ENCODE assay signal across 32 cellular contexts in genomic region chr2:216649573-216649972, GRCh38. TPM values are rescaled to one million over a fixed set of nuclear protein-coding genes. Genes with fewer than 3 reads are reported as not detected.
A peak's percentile ranks its signal among the peaks of the same experiment; 100 is the strongest.
DNase-seq lines count a peak whose midpoint lies in the region; ATAC-seq, FAIRE-seq and TF ChIP-seq lines count a peak whose summit lies in the region.
"Had no signal": no experiment of that assay in that cellular context is flagged by ENCODE, and none has a peak within 500 bp of the region (broad histone marks: within the 10 kb centered on the region; RNA-seq: fewer than 3 reads in every experiment).

No MANE protein-coding gene starts in this region.

- H4K20me1 ChIP-seq in BLaER1 (peaks cover 66% of the 10 kb centered on the region; the same call in 1 of the 2 replicates), Loucy (ENCODE audit: insufficient read depth, low read length, poor library complexity, severe bottlenecking) (peaks cover 83% of the 10 kb centered on the region), hepatocyte (ENCODE audit: insufficient read depth, poor library complexity, severe bottlenecking) (no peaks in the 10 kb centered on the region)

- H3K4me1 ChIP-seq in BLaER1 (peaks cover 30% of the 10 kb centered on the region), Loucy (ENCODE audit: insufficient read depth, low read length, poor library complexity, severe bottlenecking) (peaks cover 40% of the 10 kb centered on the region), endodermal cell (ENCODE audit: control insufficient read depth, insufficient read depth, low read length) (peaks cover 12% of the 10 kb centered on the region), pancreas (peaks cover 40 to 51% (median 43%) of the 10 kb centered on the region in 3 donors), hepatocyte (ENCODE audit: insufficient read depth) (peaks cover 21% of the 10 kb centered on the region)

- DNase-seq in endodermal cell (no peak), pancreas (peak in 2 of 6 donors; percentile 48 to 58), hepatocyte (ENCODE audit: low spot score) (no peak)
- no peak for DNase-seq in stimulated activated naive CD8-positive, alpha-beta T cell treated with anti-CD3 and anti-CD28 coated beads, Interleukin-15, Interleukin-2, amounts not matched to agents 100 U/mL and 50 U/mL, for 24 hours
- DNase-seq in activated CD4-positive, alpha-beta T cell treated with anti-CD3 and anti-CD28 coated beads for 1 hour, result no peak
- DNase-seq: activated CD4-positive, alpha-beta T cell treated with anti-CD3 and anti-CD28 coated beads for 48 hours; activated effector memory CD4-positive, alpha-beta T cell treated with anti-CD3 and anti-CD28 coated beads, Interleukin-2, amount 50 U/mL, for 16 hours; activated T-cell treated with anti-CD3 and anti-CD28 coated beads, Interleukin-2, amount 50 U/mL, for 24 hours; anterior cingulate cortex; caudate nucleus; CD4-positive, alpha-beta T cell; cortex of kidney; effector memory CD8-positive, alpha-beta T cell; head of caudate nucleus; naive B cell; NCI-H1092; NCI-H1694; NCI-H446; NCI-H774; nucleus accumbens; stimulated activated naive B cell treated with anti-CD40 and anti-IgM and Interleukin-4, amounts not matched to agents 10 μg/mL and 1 μg/mL and 100 μg/mL, for 72 hours had no signal

- H3K27me3 ChIP-seq in BLaER1 (no peaks in the 10 kb centered on the region), Loucy (ENCODE audit: insufficient read depth, low read length, poor library complexity, severe bottlenecking) (no peaks in the 10 kb centered on the region), endodermal cell (ENCODE audit: control insufficient read depth, insufficient read depth, low read length, poor library complexity, severe bottlenecking) (no peaks in the 10 kb centered on the region), pancreas (no peaks in the 10 kb centered on the region), hepatocyte (no peaks in the 10 kb centered on the region)

- H3K9me3 ChIP-seq in BLaER1, result no peaks in the 10 kb centered on the region
- H3K9me3 ChIP-seq in Loucy (ENCODE audit: insufficient read depth, low read depth, low read length), result no peaks in the 10 kb centered on the region
- H3K9me3 ChIP-seq in endodermal cell (ENCODE audit: control insufficient read depth, low read length), result no peaks in the 10 kb centered on the region
- H3K9me3 ChIP-seq in pancreas, result no peaks in the 10 kb centered on the region
- no peaks in the 10 kb centered on the region for H3K9me3 ChIP-seq in hepatocyte (ENCODE audit: low read depth)

- no peak overlapping the region for H3K4me3 Mint-ChIP-seq in endodermal cell
- H3K4me3 Mint-ChIP-seq: activated naive CD8-positive, alpha-beta T cell; activated T-cell treated with anti-CD3 and anti-CD28 coated beads, Interleukin-2, amount 50 U/mL, for 24 hours; CD4-positive, alpha-beta T cell; effector memory CD8-positive, alpha-beta T cell; mesothelial cell of epicardium; naive B cell; stimulated activated naive B cell treated with anti-CD40 and anti-IgM and Interleukin-4, amounts not matched to agents 10 μg/mL and 1 μg/mL and 100 μg/mL, for 72 hours; T-helper 2 cell treated with Interferon-gamma antibody and Interleukin-4, amounts not matched to agents 5 μg/mL and 100 μg/mL, for 36 hours had no signal

- peaks cover 3% of the 10 kb centered on the region for H3K9me3 Mint-ChIP-seq in endodermal cell
- H3K9me3 Mint-ChIP-seq: activated T-cell treated with anti-CD3 and anti-CD28 coated beads, Interleukin-2, amount 50 U/mL, for 24 hours; CD4-positive, alpha-beta T cell; effector memory CD8-positive, alpha-beta T cell; mesothelial cell of epicardium; T-helper 2 cell treated with Interferon-gamma antibody and Interleukin-4, amounts not matched to agents 5 μg/mL and 100 μg/mL, for 36 hours had no signal

- FAIRE-seq in pancreas (lab: Jason Lieb, UNC), result no peak
- FAIRE-seq: A204.1, GM18507, keratinocyte, RCC 7860 had no signal

- H3K4me3 ChIP-seq in BLaER1 (no peak overlapping the region), Loucy (ENCODE audit: low read length, poor library complexity, severe bottlenecking) (no peak overlapping the region), endodermal cell (ENCODE audit: low read length) (no peak overlapping the region), pancreas (no peak overlapping the region), hepatocyte (no peak overlapping the region)

- H3K9ac ChIP-seq in BLaER1, result no peak overlapping the region
- no peak overlapping the region for H3K9ac ChIP-seq in Loucy (ENCODE audit: low read depth, low read length, poor library complexity, severe bottlenecking)
- H3K9ac ChIP-seq in endodermal cell (ENCODE audit: extremely low read depth, low read length, poor library complexity, severe bottlenecking), result no peak overlapping the region

- H3K36me3 Mint-ChIP-seq in endodermal cell (ENCODE audit: low read depth), result peaks cover 16% of the 10 kb centered on the region
- H3K36me3 Mint-ChIP-seq: activated naive CD8-positive, alpha-beta T cell; naive B cell; stimulated activated naive B cell treated with anti-CD40 and anti-IgM and Interleukin-4, amounts not matched to agents 10 μg/mL and 1 μg/mL and 100 μg/mL, for 72 hours had no signal

- no peak for TF ChIP-seq CTCF in Loucy (conservative IDR thresholded peaks at IDR 0.05; ENCODE audit: low read length)
- no peak for TF ChIP-seq CTCF in endodermal cell (conservative IDR thresholded peaks at IDR 0.05)
- no peak for TF ChIP-seq CTCF in pancreas (IDR thresholded peaks at IDR 0.05)
- no peak for TF ChIP-seq CTCF in hepatocyte (IDR thresholded peaks at IDR 0.05; ENCODE audit: poor library complexity)

- H3F3A ChIP-seq in Loucy (ENCODE audit: low read depth), result no peaks in the 10 kb centered on the region

- peaks cover 100% of the 10 kb centered on the region for H3K79me2 ChIP-seq in Loucy (ENCODE audit: insufficient read depth, low read length)
- peaks cover 31% of the 10 kb centered on the region for H3K79me2 ChIP-seq in hepatocyte

- H3K9me2 ChIP-seq in Loucy (replicated peaks; ENCODE audit: low read depth, low read length), result no peaks in the 10 kb centered on the region
- no peaks in the 10 kb centered on the region for H3K9me2 ChIP-seq in hepatocyte (replicated peaks; ENCODE audit: insufficient read depth)

- H3K36me3 ChIP-seq in BLaER1 (peaks cover 19% of the 10 kb centered on the region; the same call in 1 of the 2 replicates), Loucy (ENCODE audit: insufficient read depth, low read length) (peaks cover 79% of the 10 kb centered on the region; the same call in 1 of the 2 replicates), endodermal cell (ENCODE audit: control insufficient read depth, insufficient read depth, low read length) (peaks cover 10% of the 10 kb centered on the region), pancreas (no peaks in the 10 kb centered on the region), hepatocyte (replicated peaks; ENCODE audit: insufficient read depth, low read depth) (no peaks in the 10 kb centered on the region)

- H2AFZ ChIP-seq in Loucy (ENCODE audit: low read length) (no peak overlapping the region), hepatocyte (no peak overlapping the region)

- peak overlapping the region; percentile 39 for H3K27ac Mint-ChIP-seq in endodermal cell
- H3K27ac Mint-ChIP-seq: activated naive CD8-positive, alpha-beta T cell; activated T-cell treated with anti-CD3 and anti-CD28 coated beads, Interleukin-2, amount 50 U/mL, for 24 hours; CD4-positive, alpha-beta T cell; effector memory CD8-positive, alpha-beta T cell; mesothelial cell of epicardium; naive B cell; stimulated activated naive B cell treated with anti-CD40 and anti-IgM and Interleukin-4, amounts not matched to agents 10 μg/mL and 1 μg/mL and 100 μg/mL, for 72 hours; T-helper 2 cell treated with Interferon-gamma antibody and Interleukin-4, amounts not matched to agents 5 μg/mL and 100 μg/mL, for 36 hours had no signal

- ATAC-seq in pancreas, result peak in 2 of 4 donors; percentile 16 to 37
- ATAC-seq in stimulated activated naive CD8-positive, alpha-beta T cell treated with anti-CD3 and anti-CD28 coated beads, Interleukin-15, Interleukin-2, amounts not matched to agents 100 U/mL and 50 U/mL, for 24 hours, result no peak
- no peak for ATAC-seq in GM19023 (IDR thresholded peaks at IDR 0.05; ENCODE audit: unreplicated experiment)
- ATAC-seq: effector memory CD8-positive, alpha-beta T cell; HCT116; stimulated activated naive B cell treated with anti-CD40 and anti-IgM and Interleukin-4, amounts not matched to agents 10 μg/mL and 1 μg/mL and 100 μg/mL, for 72 hours had no signal

- H3K27ac ChIP-seq in BLaER1 (no peak overlapping the region), endodermal cell (ENCODE audit: low read depth, low read length) (peak overlapping the region; percentile 14), pancreas (peak overlapping the region in 3 of 4 donors; percentile 18 to 84 (median 83)), hepatocyte (no peak overlapping the region)

- H3K27me3 Mint-ChIP-seq in endodermal cell (ENCODE audit: insufficient read depth), result no peaks in the 10 kb centered on the region
- H3K27me3 Mint-ChIP-seq: CD4-positive, alpha-beta T cell had no signal

- peaks cover 23% of the 10 kb centered on the region for H3K4me1 Mint-ChIP-seq in endodermal cell

- intact Hi-C loops in pancreas (cut with DNase I), result no loop called here

- H3K4me2 ChIP-seq in BLaER1, result peak overlapping the region; percentile 27
- H3K4me2 ChIP-seq in Loucy (ENCODE audit: low read depth, low read length, poor library complexity, severe bottlenecking), result peak overlapping the region; percentile 31
- H3K4me2 ChIP-seq in hepatocyte, result no peak overlapping the region

- 74 to 85% methylated on average over 5 of the region's 5 CpGs for WGBS in endodermal cell (ENCODE audit: insufficient coverage in 1 of 2, insufficient read length in 1 of 2), 2 experiments
- 33 to 41% methylated on average over 5 of the region's 5 CpGs for WGBS in pancreas, 2 donors
- 66% methylated on average over 5 of the region's 5 CpGs for WGBS in hepatocyte (ENCODE audit: low lambda C conversion rate, missing lambda C conversion rate)

RNA-seq across cellular contexts. Expression of gene IGFBP2, which starts 16.4 kb away (rescaled TPM):
- total RNA-seq in endodermal cell (100 to 1,000 TPM in 1 of 2 donors, 10 to 100 TPM in 1; 80.8 to 313 TPM), pancreas (100 to 1,000 TPM in 4 of 6 donors, 10 to 100 TPM in 2; 76.3 to 211 (median 155) TPM), hepatocyte (163 and 231 TPM in 2 replicates)
- 698 TPM for polyA plus RNA-seq in endodermal cell (2013, experiment 1 of 2)
- 702 TPM for polyA plus RNA-seq in endodermal cell (2013, experiment 2 of 2)
- polyA plus RNA-seq in pancreas (10 to 100 TPM; 43.1 to 56.5 TPM), hepatocyte (338 and 351 TPM in 2 replicates)
- total RNA-seq: CD4-positive, alpha-beta T cell had no signal

RNA-seq across cellular contexts. Expression of gene IGFBP5, which starts 45.8 kb away (rescaled TPM):
- total RNA-seq in endodermal cell (1 to 10 TPM; 3.6 to 8.9 TPM), pancreas (10 to 100 TPM in 5 of 6 donors, 1 to 10 TPM in 1; 8.2 to 91.6 (median 28.8) TPM), hepatocyte (190 and 232 TPM in 2 replicates)
- 215 TPM for polyA plus RNA-seq in endodermal cell (2013, experiment 1 of 2)
- 246 TPM for polyA plus RNA-seq in endodermal cell (2013, experiment 2 of 2)
- polyA plus RNA-seq in pancreas (10 to 100 TPM; 18.4 to 25.0 TPM), hepatocyte (113 TPM in 2 replicates)
- total RNA-seq: CD4-positive, alpha-beta T cell had no signal

Comparison
In these comparisons a context has a peak if more than half of its experiments do, and no peak if none do; other contexts are left out.
1. H3K27ac ChIP-seq: peak in endodermal cell (single experiment) and pancreas (3 of 4); none in BLaER1 (single experiment) and hepatocyte (single experiment).